ENCODE assay signal across 8 cellular contexts in the genomic region with DNA sequence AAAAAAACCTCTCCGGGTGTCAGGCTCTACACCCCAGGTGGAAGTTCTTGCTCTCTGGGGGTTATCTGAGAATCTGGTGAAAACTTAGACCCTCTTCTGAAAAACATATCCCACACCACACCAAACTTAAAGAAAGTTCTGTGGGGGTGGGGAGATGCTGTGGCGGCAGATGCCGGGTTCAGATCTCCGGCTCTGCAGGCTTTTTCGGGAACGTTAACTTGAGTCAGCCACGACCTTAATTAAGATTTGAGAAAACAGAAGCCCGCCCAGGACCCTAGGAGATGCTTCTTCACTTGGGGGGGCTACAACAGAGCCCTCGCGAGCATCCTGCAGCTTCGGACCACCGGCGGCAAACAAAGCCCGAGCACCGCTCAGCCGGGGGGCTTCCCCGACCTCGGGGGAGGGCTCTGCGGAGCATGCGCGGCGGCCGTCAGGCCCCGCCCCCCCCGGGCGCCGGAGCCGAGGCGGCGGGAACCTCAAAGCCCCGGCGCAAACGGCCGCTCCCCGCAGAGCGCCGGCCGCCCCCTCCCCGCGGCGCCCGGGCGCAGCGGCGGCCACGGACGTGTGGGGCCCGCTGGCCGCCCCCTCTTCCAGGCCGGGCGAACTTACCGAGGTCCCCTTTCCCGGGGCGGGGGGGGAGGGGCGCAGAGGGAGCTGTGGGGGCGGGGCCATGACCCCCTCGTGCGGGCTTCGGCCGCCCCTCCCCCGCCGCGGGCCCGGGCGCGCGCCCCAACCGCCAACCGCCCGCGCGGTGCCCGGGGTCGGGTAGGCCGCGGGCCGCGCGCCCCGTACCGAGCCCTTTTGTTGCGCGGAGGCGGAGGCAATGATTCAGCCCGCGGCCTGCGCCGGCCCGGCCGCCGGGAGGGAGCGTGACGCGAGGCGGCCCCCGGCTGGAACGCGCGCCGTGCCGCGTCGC. TPM values are rescaled to one million over a fixed set of nuclear protein-coding genes. Genes with fewer than 3 reads are reported as not detected.
DNase-seq lines count a peak whose midpoint lies in the region; ATAC-seq and TF ChIP-seq lines count a peak whose summit lies in the region.

No MANE protein-coding gene starts in this region.

- H3K27ac ChIP-seq in ascending aorta, result peak overlapping the region; percentile 63 to 73

- H3K4me3 ChIP-seq in ascending aorta (peak overlapping the region; percentile 75 to 88), skeletal muscle cell (ENCODE audit: low read depth, low read length) (peak overlapping the region; percentile 94)

- ATAC-seq in GM18868 (IDR thresholded peaks at IDR 0.05; ENCODE audit: unreplicated experiment) (peak; percentile 37), HG03520 (IDR thresholded peaks at IDR 0.05; ENCODE audit: unreplicated experiment) (peak; percentile 21)

- DNase-seq in ACHN (peak; percentile 39), T-helper 1 cell (peak; percentile 20 to 57 (median 41)), ascending aorta (ENCODE audit: low spot score in 2 of 2) (no peak), hypothalamus (lab: John Stamatoyannopoulos, UW) (peak in 37 of 51 donors; percentile 11 to 80 (median 49)), skeletal muscle cell (ENCODE audit: low read depth) (no peak), kidney glomerular epithelial cell (lab: John Stamatoyannopoulos, UW) (no peak)

- intact Hi-C loops in ascending aorta (cut with DNase I), result loop anchor here (5.0 kb wide), 1 partner anchor 170 kb away; no protein-coding TSS in a partner anchor

- peaks cover 6 to 8% of the 10 kb centered on the region in 2 donors for H3K4me1 ChIP-seq in ascending aorta

- TF ChIP-seq CTCF in ascending aorta (IDR thresholded peaks at IDR 0.05), result no peak

- H3K27me3 ChIP-seq in ascending aorta, result no peaks in the 10 kb centered on the region

- in situ Hi-C loops in ACHN (cut with HindIII; ENCODE audit: low pct_ligation_motif_present, low pct_unique_long_range_greater_than_20kb, low sequenced_read_pairs), result no loop called here

- H3K36me3 ChIP-seq in ascending aorta, result peaks cover 0 to 6% of the 10 kb centered on the region in 2 donors

- H3K9me3 ChIP-seq in ascending aorta, result no peaks in the 10 kb centered on the region

RNA-seq across cellular contexts. Expression of a gene that starts 2.0 kb away (rescaled TPM):
- total RNA-seq in ascending aorta, result 57.2 TPM

Comparison
In these comparisons a context has a peak if more than half of its experiments do, and no peak if none do; other contexts are left out.
1. DNase-seq: peak in ACHN (single experiment), T-helper 1 cell (5 of 5) and hypothalamus (37 of 51); none in ascending aorta (0 of 2), skeletal muscle cell (single experiment) and kidney glomerular epithelial cell (single experiment).